In genomic region chr10:17022399-17022798, GRCh38 we compare ENCODE assay signal across 15 cellular contexts.
DNase-seq lines count a peak whose midpoint lies in the region; ATAC-seq, FAIRE-seq and TF ChIP-seq lines count a peak whose summit lies in the region.
"Had no signal": no experiment of that assay in that cellular context is flagged by ENCODE, and none has a peak within 500 bp of the region (broad histone marks: within the 10 kb centered on the region; RNA-seq: fewer than 3 reads in every experiment).

No MANE protein-coding gene starts in this region.

- H4K91ac ChIP-seq in neuronal stem cell (ENCODE audit: low read depth, low read length, poor library complexity): no peak overlapping the region

- H3K4me3 ChIP-seq in PC-3 (ENCODE audit: low read length) (no peak overlapping the region), endothelial cell of umbilical vein (replicated peaks in 1 of 3; ENCODE audit: insufficient read depth in 1 of 3, low read depth in 1 of 3, low read length in 3 of 3) (no peak overlapping the region), neuronal stem cell (ENCODE audit: low read length in 2 of 2) (peak overlapping the region in 1 of 2 donors; percentile 30)

- dilution Hi-C loops in endothelial cell of umbilical vein (cut with MboI; ENCODE audit: extremely low pct_ligation_motif_present, low sequenced_read_pairs): no loop called here

- no peak overlapping the region for H3K14ac ChIP-seq in neuronal stem cell (ENCODE audit: low read length)

- H4K8ac ChIP-seq in neuronal stem cell (ENCODE audit: low read depth, low read length): no peak overlapping the region

- no peak overlapping the region for H3K4ac ChIP-seq in neuronal stem cell (ENCODE audit: low read length)

- no CpG with 5 or more reads among the region's 7 CpGs for WGBS in neuronal stem cell (ENCODE audit: extremely low coverage in 2 of 2, insufficient read length in 2 of 2, insufficient replicate concordance in 1 of 2), 2 donors

- H4K20me1 ChIP-seq in PC-3 (ENCODE audit: low read length) (no peaks in the 10 kb centered on the region), endothelial cell of umbilical vein (replicated peaks; ENCODE audit: control insufficient read depth, extremely low read depth, insufficient read depth, low read length) (no peaks in the 10 kb centered on the region)

- H3K27me3 ChIP-seq in PC-3 (ENCODE audit: low read length) (no peaks in the 10 kb centered on the region), endothelial cell of umbilical vein (ENCODE audit: control insufficient read depth in 2 of 2, insufficient read depth in 2 of 2, low read length in 2 of 2) (no peaks in the 10 kb centered on the region), neuronal stem cell (ENCODE audit: control insufficient read depth in 3 of 3, insufficient read depth in 3 of 3, low read depth in 1 of 3, low read length in 3 of 3) (no peaks in the 10 kb centered on the region)
- H3K27me3 ChIP-seq: ascending aorta had no signal

- H2BK12ac ChIP-seq in neuronal stem cell (ENCODE audit: low read length): no peak overlapping the region

- POLR2A ChIA-PET in PC-3 (lab: Charles Lee; ENCODE audit: unreplicated experiment): no interaction called here
- POLR2A ChIA-PET in endothelial cell of umbilical vein (lab: Charles Lee): no interaction called here

- TF ChIP-seq POLR2A in endothelial cell of umbilical vein (IDR thresholded peaks at IDR 0.05; ENCODE audit: low read depth, low read length): no peak

- H3K9me1 ChIP-seq in endothelial cell of umbilical vein (replicated peaks; ENCODE audit: control insufficient read depth, extremely low read depth, insufficient read depth, low read length): no peaks in the 10 kb centered on the region

- CTCF ChIA-PET in PC-3 (lab: Charles Lee): no interaction called here
- CTCF ChIA-PET in endothelial cell of umbilical vein (lab: Charles Lee): interaction anchor here (0.6 to 1.5 kb wide), 6 partner anchors 12 to 208 kb away, joined by 3 to 4 read pairs (median 4); no protein-coding TSS in a partner anchor

- no peaks in the 10 kb centered on the region for H3F3A ChIP-seq in PC-3 (ENCODE audit: low read length, unreplicated experiment)

- H3K27ac ChIP-seq in PC-3 (ENCODE audit: low read length): peak overlapping the region; percentile 92
- peak overlapping the region; percentile 72 for H3K27ac ChIP-seq in endothelial cell of umbilical vein (ENCODE audit: insufficient read depth, low read depth, low read length)
- H3K27ac ChIP-seq in neuronal stem cell (replicated peaks; ENCODE audit: low read length): peak overlapping the region; percentile 76

- no peak overlapping the region for H3K18ac ChIP-seq in neuronal stem cell (ENCODE audit: low read length)

- H3K9me2 ChIP-seq in PC-3 (replicated peaks; ENCODE audit: low read length): no peaks in the 10 kb centered on the region

- H2BK15ac ChIP-seq in neuronal stem cell (ENCODE audit: low read length): no peak overlapping the region

- intact Hi-C loops in PC-3 (cut with micrococcal nuclease): loop anchor here (2.0 to 10.0 kb wide), 3 partner anchors 26 to 178 kb away; no protein-coding TSS in a partner anchor
- intact Hi-C loops in endothelial cell of umbilical vein (cut with micrococcal nuclease): no loop called here
- intact Hi-C loops in posterior vena cava (cut with DNase I): no loop called here

- H3K79me2 ChIP-seq in PC-3 (ENCODE audit: low read length) (no peaks in the 10 kb centered on the region), endothelial cell of umbilical vein (ENCODE audit: control insufficient read depth, insufficient read depth, low read length) (no peaks in the 10 kb centered on the region)

- no peaks in the 10 kb centered on the region for H3K36me3 ChIP-seq in ES-I3 (ENCODE audit: insufficient read depth, low read length)
- H3K36me3 ChIP-seq in PC-3 (ENCODE audit: low read depth, low read length): no peaks in the 10 kb centered on the region
- H3K36me3 ChIP-seq in endothelial cell of umbilical vein (ENCODE audit: control insufficient read depth in 2 of 2, extremely low read depth in 1 of 2, insufficient read depth in 2 of 2, low read length in 2 of 2): no peaks in the 10 kb centered on the region
- no peaks in the 10 kb centered on the region for H3K36me3 ChIP-seq in neuronal stem cell (replicated peaks in 1 of 2; ENCODE audit: control insufficient read depth in 2 of 2, insufficient read depth in 2 of 2, low read length in 2 of 2)
- H3K36me3 ChIP-seq: ascending aorta had no signal

- H3K79me1 ChIP-seq in neuronal stem cell (ENCODE audit: low read depth, low read length): no peaks in the 10 kb centered on the region

- no peak overlapping the region for H2AK5ac ChIP-seq in neuronal stem cell (ENCODE audit: low read depth, low read length)

- no peak overlapping the region for H2BK5ac ChIP-seq in neuronal stem cell (ENCODE audit: low read length)

- H3K23ac ChIP-seq in neuronal stem cell (ENCODE audit: low read depth, low read length, poor library complexity): no peak overlapping the region

- ATAC-seq in PC-3: no peak
- ATAC-seq in GM21390 (IDR thresholded peaks at IDR 0.05; ENCODE audit: unreplicated experiment): no peak
- ATAC-seq: activated CD4-positive, CD25-positive, alpha-beta regulatory T cell treated with anti-CD3 and anti-CD28 coated beads, Interleukin-2, amount 50 U/mL, for 24 hours had no signal

- BruUV-seq in PC-3 (replicated peaks; lab: Mats Ljungman, UMichigan) (no TSS peak), endothelial cell of umbilical vein (replicated peaks; lab: Mats Ljungman, UMichigan) (no TSS peak)

- H2AFZ ChIP-seq in PC-3 (ENCODE audit: low read length) (no peak overlapping the region), endothelial cell of umbilical vein (ENCODE audit: low read depth, low read length) (no peak overlapping the region), neuronal stem cell (ENCODE audit: low read length) (peak overlapping the region; percentile 13)

- H3K4me2 ChIP-seq in PC-3 (ENCODE audit: low read length) (no peak overlapping the region), endothelial cell of umbilical vein (ENCODE audit: insufficient read depth, low read length) (no peak overlapping the region), neuronal stem cell (ENCODE audit: insufficient read depth, low read length, poor library complexity, severe bottlenecking) (no peak overlapping the region)

- 0 out of 2 replicates have a peak overlapping the region, but pooled peaks have one; percentile 11 for H3K9ac ChIP-seq in ES-I3 (ENCODE audit: low read depth, low read length)
- peak overlapping the region; percentile 50; the same call in 1 of the 2 replicates for H3K9ac ChIP-seq in PC-3 (ENCODE audit: low read length)
- H3K9ac ChIP-seq in endothelial cell of umbilical vein (replicated peaks; ENCODE audit: extremely low read depth, insufficient read depth, low read length): no peak overlapping the region
- no peak overlapping the region for H3K9ac ChIP-seq in neuronal stem cell (ENCODE audit: low read depth, low read length, poor library complexity)

- H3K4me1 ChIP-seq in ES-I3 (ENCODE audit: insufficient read depth, low read length) (peaks cover 20% of the 10 kb centered on the region), PC-3 (ENCODE audit: insufficient read depth, low read length) (peaks cover 39% of the 10 kb centered on the region), endothelial cell of umbilical vein (ENCODE audit: control insufficient read depth, extremely low read depth, insufficient read depth, low read length) (peaks cover 44% of the 10 kb centered on the region), neuronal stem cell (ENCODE audit: control insufficient read depth in 2 of 2, insufficient read depth in 1 of 2, low read depth in 1 of 2, low read length in 2 of 2) (peaks cover 23 to 50% of the 10 kb centered on the region in 2 donors)

- no peak for TF ChIP-seq CTCF in PC-3 (conservative IDR thresholded peaks at IDR 0.05; ENCODE audit: low read depth, low read length)
- TF ChIP-seq CTCF in endothelial cell of umbilical vein (IDR thresholded peaks at IDR 0.05; ENCODE audit: extremely low read depth in 1 of 2, insufficient read depth in 1 of 2, low read depth in 1 of 2, low read length in 2 of 2): no peak

- H2BK120ac ChIP-seq in neuronal stem cell (ENCODE audit: low read depth, low read length): no peak overlapping the region

- H3K9me3 ChIP-seq in ES-I3 (ENCODE audit: control insufficient read depth, insufficient read depth, low read length) (no peaks in the 10 kb centered on the region), PC-3 (ENCODE audit: low read length) (no peaks in the 10 kb centered on the region), endothelial cell of umbilical vein (replicated peaks; ENCODE audit: control insufficient read depth, insufficient read depth, low read length) (no peaks in the 10 kb centered on the region), neuronal stem cell (replicated peaks in 1 of 2; ENCODE audit: control insufficient read depth in 2 of 2, insufficient read depth in 1 of 2, low read depth in 1 of 2, low read length in 2 of 2) (peaks cover 3 to 12% of the 10 kb centered on the region in 2 donors)
- H3K9me3 ChIP-seq: ascending aorta had no signal

- FAIRE-seq in endothelial cell of umbilical vein (lab: Jason Lieb, UNC): no peak
- FAIRE-seq: frontal cortex had no signal

- DNase-seq in PC-3: no peak
- DNase-seq in endothelial cell of umbilical vein (ENCODE audit: low read depth, low spot score): no peak
- no peak for DNase-seq in neuronal stem cell (ENCODE audit: low spot score)
- DNase-seq in stimulated activated CD4-positive, alpha-beta T cell treated with anti-CD3 and anti-CD28 coated beads, Interleukin-4, amount 100 ng/mL, for 1 hour: no peak
- DNase-seq in superior temporal gyrus (ENCODE audit: extremely low spot score): no peak
- DNase-seq in posterior vena cava (ENCODE audit: low spot score): no peak
- DNase-seq: DMS79 treated with DMSO at 0.1 percent for 48 hours, naive B cell, NCI-H1436 treated with DMSO at 0.1 percent for 48 hours, OCI-M1 had no signal

TF ChIP-seq in endothelial cell of umbilical vein, 7 proteins besides CTCF, POLR2A, EP300 and RAD21:
- TF ChIP-seq MYC (IDR thresholded peaks at IDR 0.05; ENCODE audit: low read depth, low read length): no peak
- no peak for TF ChIP-seq JUN (IDR thresholded peaks at IDR 0.05; ENCODE audit: borderline replicate concordance, insufficient read depth, insufficient read length, low read depth)
- TF ChIP-seq MAX (IDR thresholded peaks at IDR 0.05; ENCODE audit: insufficient read depth, insufficient read length): no peak
- no peak for TF ChIP-seq EZH2 (IDR thresholded peaks at IDR 0.05; ENCODE audit: borderline replicate concordance, low read depth, low read length, severe bottlenecking)
- no peak for TF ChIP-seq FOS (IDR thresholded peaks at IDR 0.05; ENCODE audit: borderline replicate concordance, insufficient read depth, low read length)
- no peak for TF ChIP-seq POLR2AphosphoS5 (IDR thresholded peaks at IDR 0.05; ENCODE audit: insufficient read depth, low read depth, low read length)
- TF ChIP-seq GATA2 (IDR thresholded peaks at IDR 0.05; ENCODE audit: insufficient read depth, insufficient read length, low read depth, low read length): no peak
TF ChIP-seq in endothelial cell of umbilical vein: peak in this region for 0.

Comparison
In these comparisons a context has a peak if more than half of its experiments do, and no peak if none do; other contexts are left out.
1. H3K9ac ChIP-seq: peak in ES-I3 (single experiment) and PC-3 (single experiment); none in endothelial cell of umbilical vein (single experiment) and neuronal stem cell (single experiment).
2. Peak in every context shown above with its lines, with median percentiles within 50 percentile points of each other: H3K27ac ChIP-seq.